ENCODE assay signal across 1 cellular context in genomic region chr16:30088237-30088831, GRCh38.
TF ChIP-seq lines count a peak whose summit lies in the region.

No MANE protein-coding gene starts in this region.

TF ChIP-seq in HepG2, 621 proteins besides CTCF, POLR2A, EP300 and RAD21 (continued from another document):
- TF ChIP-seq, protein P1, sequence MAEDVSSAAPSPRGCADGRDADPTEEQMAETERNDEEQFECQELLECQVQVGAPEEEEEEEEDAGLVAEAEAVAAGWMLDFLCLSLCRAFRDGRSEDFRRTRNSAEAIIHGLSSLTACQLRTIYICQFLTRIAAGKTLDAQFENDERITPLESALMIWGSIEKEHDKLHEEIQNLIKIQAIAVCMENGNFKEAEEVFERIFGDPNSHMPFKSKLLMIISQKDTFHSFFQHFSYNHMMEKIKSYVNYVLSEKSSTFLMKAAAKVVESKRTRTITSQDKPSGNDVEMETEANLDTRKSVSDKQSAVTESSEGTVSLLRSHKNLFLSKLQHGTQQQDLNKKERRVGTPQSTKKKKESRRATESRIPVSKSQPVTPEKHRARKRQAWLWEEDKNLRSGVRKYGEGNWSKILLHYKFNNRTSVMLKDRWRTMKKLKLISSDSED (CRISPR knock-in tag; IDR thresholded peaks at IDR 0.05) = no peak
- TF ChIP-seq NONO (IDR thresholded peaks at IDR 0.05) (no peak), NONO (CRISPR knock-in tag; conservative IDR thresholded peaks at IDR 0.05) (0 out of 2 replicates have a peak, but pooled peaks have one; percentile 40), ZNF432 (CRISPR knock-in tag; IDR thresholded peaks at IDR 0.05; ENCODE audit: borderline replicate concordance) (no peak), MAZ (IDR thresholded peaks at IDR 0.05; ENCODE audit: borderline replicate concordance, low read depth, low read length) (no peak), MAZ (CRISPR knock-in tag; IDR thresholded peaks at IDR 0.05; ENCODE audit: low read depth) (peak; percentile 28; the same call in 1 of the 2 replicates), ZNF296 (CRISPR knock-in tag; conservative IDR thresholded peaks at IDR 0.05) (no peak)
- TF ChIP-seq, protein P2, sequence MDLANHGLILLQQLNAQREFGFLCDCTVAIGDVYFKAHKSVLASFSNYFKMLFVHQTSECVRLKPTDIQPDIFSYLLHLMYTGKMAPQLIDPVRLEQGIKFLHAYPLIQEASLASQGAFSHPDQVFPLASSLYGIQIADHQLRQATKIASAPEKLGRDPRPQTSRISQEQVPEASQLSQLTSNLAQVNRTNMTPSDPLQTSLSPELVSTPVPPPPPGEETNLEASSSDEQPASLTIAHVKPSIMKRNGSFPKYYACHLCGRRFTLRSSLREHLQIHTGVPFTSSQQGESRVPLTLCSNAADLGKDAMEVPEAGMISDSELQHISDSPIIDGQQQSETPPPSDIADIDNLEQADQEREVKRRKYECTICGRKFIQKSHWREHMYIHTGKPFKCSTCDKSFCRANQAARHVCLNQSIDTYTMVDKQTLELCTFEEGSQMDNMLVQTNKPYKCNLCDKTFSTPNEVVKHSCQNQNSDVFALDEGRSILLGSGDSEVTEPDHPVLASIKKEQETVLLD (CRISPR knock-in tag; IDR thresholded peaks at IDR 0.05; ENCODE audit: low read depth) = peak; percentile 32; the same call in 1 of the 2 replicates
